Comparison of ENCODE assay signal across 8 cellular contexts in the genomic region with DNA sequence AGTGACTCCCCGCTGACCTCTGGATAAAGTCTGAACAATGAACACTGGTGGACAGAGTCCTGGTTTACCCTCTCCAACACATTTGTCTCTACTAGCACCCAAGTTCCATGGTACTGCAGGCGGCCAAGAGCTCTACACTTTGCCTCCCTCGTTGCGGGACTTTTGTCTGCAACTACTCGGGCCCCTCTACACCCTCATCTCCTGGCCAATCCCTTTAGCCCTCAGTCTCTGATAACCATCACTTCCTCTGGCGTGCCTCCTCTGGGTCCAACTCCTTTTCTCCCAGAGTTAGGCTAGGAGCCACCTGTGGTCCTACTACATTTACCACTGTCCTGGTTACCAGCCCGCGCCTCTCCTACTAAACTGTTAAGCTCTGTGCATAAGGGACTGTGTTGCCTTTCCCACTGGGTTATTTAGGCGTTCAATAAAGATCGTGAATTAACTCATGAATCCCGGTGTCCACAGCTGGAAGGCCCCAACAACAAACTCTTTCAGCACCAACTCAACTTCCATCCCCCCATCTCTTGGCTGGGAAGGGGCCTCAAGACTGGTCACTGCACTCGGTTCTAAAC. TPM values are rescaled to one million over a fixed set of nuclear protein-coding genes. Genes with fewer than 3 reads are reported as not detected.
DNase-seq lines count a peak whose midpoint lies in the region; ATAC-seq and TF ChIP-seq lines count a peak whose summit lies in the region.

No MANE protein-coding gene starts in this region.

- H3K27ac Mint-ChIP-seq in activated CD4-positive, alpha-beta memory T cell treated with anti-CD3 and anti-CD28 coated beads for 36 hours: peak overlapping the region; percentile 91

- CTCF ChIA-PET in AG04450 (lab: Charles Lee) (interaction anchor here (0.6 to 2.1 kb wide), 3 partner anchors 11 to 599 kb away, joined by 4 to 6 read pairs (median 5); no protein-coding TSS in a partner anchor), HEK293 (lab: Yijun Ruan, JAX) (interaction anchor here (0.6 kb wide), 2 partner anchors 49 to 874 kb away, joined by 3 read pairs; no protein-coding TSS in a partner anchor)
- CTCF ChIA-PET in activated CD4-positive, alpha-beta memory T cell treated with anti-CD3 and anti-CD28 coated beads for 36 hours (lab: Charles Lee): interaction anchor here (0.7 to 2.3 kb wide), 4 partner anchors 10 to 55 kb away, joined by 3 to 12 read pairs (median 6); no protein-coding TSS in a partner anchor

- no peak for DNase-seq in AG04450 (ENCODE audit: low read depth, low spot score)
- no peak for DNase-seq in activated CD4-positive, alpha-beta memory T cell treated with anti-CD3 and anti-CD28 coated beads for 36 hours
- DNase-seq in left ventricle myocardium inferior: no peak
- DNase-seq in NCI-H345 treated with DMSO at 0.1 percent for 48 hours (lab: John Stamatoyannopoulos, UW; ENCODE audit: unreplicated experiment): no peak

- ATAC-seq in HG03095 (IDR thresholded peaks at IDR 0.05; ENCODE audit: unreplicated experiment) (no peak), GM21360 (IDR thresholded peaks at IDR 0.05; ENCODE audit: unreplicated experiment) (no peak)

- POLR2A ChIA-PET in AG04450 (lab: Yijun Ruan, JAX) (interaction anchor here (0.7 to 1.5 kb wide), 7 partner anchors 10 to 782 kb away, joined by 3 to 4 read pairs (median 4); no protein-coding TSS in a partner anchor), HEK293 (lab: Yijun Ruan, JAX) (interaction anchor here (0.6 to 2.4 kb wide), 20 partner anchors 8 to 232 kb away, joined by 3 to 14 read pairs (median 6); partner anchors contain the start of genes KATNAL2 and PIAS2)
- POLR2A ChIA-PET in activated CD4-positive, alpha-beta memory T cell treated with anti-CD3 and anti-CD28 coated beads for 36 hours (lab: Charles Lee): interaction anchor here (0.6 to 1.1 kb wide), 2 partner anchors 23 to 29 kb away, joined by 3 to 8 read pairs; no protein-coding TSS in a partner anchor

- peak overlapping the region; percentile 93 for H3K27ac ChIP-seq in AG04450 (ENCODE audit: low read depth, low read length)
- H3K27ac ChIP-seq in HEK293 (ENCODE audit: extremely low read depth, low read depth, low read length): peak overlapping the region; percentile 62
- H3K27ac ChIP-seq in left ventricle myocardium inferior (replicated peaks): peak overlapping the region; percentile 98
- H3K27ac ChIP-seq in rectal smooth muscle tissue (ENCODE audit: low read depth, low read length): peak overlapping the region; percentile 92

- H3K36me3 ChIP-seq in HEK293 (ENCODE audit: control insufficient read depth in 2 of 2, insufficient read depth in 1 of 2, low read length in 2 of 2): peaks cover 8 to 11% of the 10 kb centered on the region in 2 experiments
- H3K36me3 ChIP-seq in left ventricle myocardium inferior: peaks cover 11% of the 10 kb centered on the region
- H3K36me3 ChIP-seq in rectal smooth muscle tissue (ENCODE audit: control insufficient read depth, insufficient read depth, low read length): no peaks in the 10 kb centered on the region

- peaks cover 12% of the 10 kb centered on the region for H3K36me3 Mint-ChIP-seq in activated CD4-positive, alpha-beta memory T cell treated with anti-CD3 and anti-CD28 coated beads for 36 hours

- intact Hi-C loops in activated CD4-positive, alpha-beta memory T cell treated with anti-CD3 and anti-CD28 coated beads for 36 hours (cut with micrococcal nuclease): loop anchor here (1.0 to 2.0 kb wide), 4 partner anchors 27 to 781 kb away; partner anchors contain the start of genes IER3IP1, KATNAL2, PIAS2 and SMAD2
- intact Hi-C loops in left ventricle myocardium inferior (cut with micrococcal nuclease): no loop called here

- H3K9me3 ChIP-seq in AG04450 (ENCODE audit: control insufficient read depth, insufficient read depth, low read length) (no peaks in the 10 kb centered on the region; the same call in 1 of the 2 replicates), HEK293 (ENCODE audit: control insufficient read depth, insufficient read depth, low read depth, low read length) (no peaks in the 10 kb centered on the region), left ventricle myocardium inferior (replicated peaks) (no peaks in the 10 kb centered on the region)

- H3K4me3 ChIP-seq in AG04450 (ENCODE audit: low read depth, low read length): peak overlapping the region; percentile 87
- H3K4me3 ChIP-seq in HEK293 (ENCODE audit: low read depth, low read length): peak overlapping the region; percentile 75
- peak overlapping the region; percentile 81 for H3K4me3 ChIP-seq in left ventricle myocardium inferior
- peak overlapping the region; percentile 99 for H3K4me3 ChIP-seq in rectal smooth muscle tissue (ENCODE audit: low read length)

- peaks cover 33% of the 10 kb centered on the region for H3K4me1 Mint-ChIP-seq in activated CD4-positive, alpha-beta memory T cell treated with anti-CD3 and anti-CD28 coated beads for 36 hours (ENCODE audit: low read depth)

- peak overlapping the region; percentile 89 for H3K4me3 Mint-ChIP-seq in activated CD4-positive, alpha-beta memory T cell treated with anti-CD3 and anti-CD28 coated beads for 36 hours

- no peaks in the 10 kb centered on the region for H3K9me3 Mint-ChIP-seq in activated CD4-positive, alpha-beta memory T cell treated with anti-CD3 and anti-CD28 coated beads for 36 hours

- H3K4me1 ChIP-seq in HEK293 (ENCODE audit: control insufficient read depth, insufficient read depth, low read length) (peaks cover 9% of the 10 kb centered on the region), left ventricle myocardium inferior (peaks cover 73% of the 10 kb centered on the region), rectal smooth muscle tissue (ENCODE audit: control insufficient read depth, insufficient read depth, low read length) (peaks cover 5% of the 10 kb centered on the region)

- TF ChIP-seq CTCF in AG04450 (IDR thresholded peaks at IDR 0.05; ENCODE audit: low read depth, low read length) (no peak), HEK293 (tag by site-specific recombination; IDR thresholded peaks at IDR 0.05) (no peak), left ventricle myocardium inferior (IDR thresholded peaks at IDR 0.05; ENCODE audit: borderline replicate concordance) (no peak)

- peak overlapping the region; percentile 83 for H3K9ac ChIP-seq in rectal smooth muscle tissue (ENCODE audit: low read length)

- no peaks in the 10 kb centered on the region for H3K27me3 Mint-ChIP-seq in activated CD4-positive, alpha-beta memory T cell treated with anti-CD3 and anti-CD28 coated beads for 36 hours

- H3K27me3 ChIP-seq in AG04450 (ENCODE audit: control insufficient read depth, insufficient read depth, low read length) (no peaks in the 10 kb centered on the region), left ventricle myocardium inferior (ENCODE audit: low read depth) (no peaks in the 10 kb centered on the region), rectal smooth muscle tissue (ENCODE audit: control insufficient read depth, insufficient read depth, low read length) (no peaks in the 10 kb centered on the region)

TF ChIP-seq in HEK293, 187 proteins besides CTCF, POLR2A, EP300 and RAD21:
- TF ChIP-seq SCRT2 (tag by site-specific recombination; IDR thresholded peaks at IDR 0.05): peak; percentile 35; the same call in 1 of the 2 replicates
- TF ChIP-seq SALL2 (tag by site-specific recombination; IDR thresholded peaks at IDR 0.05; ENCODE audit: borderline replicate concordance): no peak

RNA-seq across cellular contexts. Expression of gene HDHD2, which starts 0.8 kb away (rescaled TPM):
- polyA plus RNA-seq in AG04450 (2011; rRNA removed): 18.3 and 18.5 TPM in 2 replicates
- 19.3 and 22.2 TPM in 2 replicates for polyA minus RNA-seq in AG04450 (2011; rRNA and poly(A)+ RNA removed)
- total RNA-seq in activated CD4-positive, alpha-beta memory T cell treated with anti-CD3 and anti-CD28 coated beads for 36 hours: 10 to 100 TPM; 26.4 to 32.9 TPM
- total RNA-seq in left ventricle myocardium inferior: 42.3 TPM

RNA-seq across cellular contexts. Expression of gene IER3IP1, which starts 26.6 kb away (rescaled TPM):
- polyA plus RNA-seq in AG04450 (2011; rRNA removed): 18.6 and 28.6 TPM in 2 replicates
- polyA minus RNA-seq in AG04450 (2011; rRNA and poly(A)+ RNA removed): 7.3 and 13.8 TPM in 2 replicates
- 10 to 100 TPM; 10.9 to 11.0 TPM for total RNA-seq in activated CD4-positive, alpha-beta memory T cell treated with anti-CD3 and anti-CD28 coated beads for 36 hours
- 9.6 TPM for total RNA-seq in left ventricle myocardium inferior
